Comparison of ENCODE assay signal across 19 cellular contexts in genomic region chr19:45070214-45070613, GRCh38. TPM values are rescaled to one million over a fixed set of nuclear protein-coding genes. Genes with fewer than 3 reads are reported as not detected.
DNase-seq lines count a peak whose midpoint lies in the region; ATAC-seq, FAIRE-seq and TF ChIP-seq lines count a peak whose summit lies in the region.
"Had no signal": no experiment of that assay in that cellular context is flagged by ENCODE, and none has a peak within 500 bp of the region (broad histone marks: within the 10 kb centered on the region; RNA-seq: fewer than 3 reads in every experiment).

No MANE protein-coding gene starts in this region.

- peak overlapping the region; percentile 71 for H3K27ac Mint-ChIP-seq in stimulated activated memory B cell treated with anti-CD40 and anti-IgM and Interleukin-4, amounts not matched to agents 10 μg/mL and 1 μg/mL and 100 μg/mL, for 72 hours

- no peaks in the 10 kb centered on the region for H3K9me3 Mint-ChIP-seq in stimulated activated memory B cell treated with anti-CD40 and anti-IgM and Interleukin-4, amounts not matched to agents 10 μg/mL and 1 μg/mL and 100 μg/mL, for 72 hours
- H3K9me3 Mint-ChIP-seq: CD4-positive, alpha-beta memory T cell had no signal

- H3K79me2 ChIP-seq in DOHH2 (ENCODE audit: control insufficient read depth, low read length): peaks cover 55% of the 10 kb centered on the region
- peaks cover 15% of the 10 kb centered on the region for H3K79me2 ChIP-seq in K562 (ENCODE audit: control insufficient read depth, insufficient read depth, low read length)

- CTCF ChIA-PET in HEK293 (lab: Yijun Ruan, JAX) (interaction anchor here (1.0 kb wide), 1 partner anchor 10 kb away, joined by 6 read pairs; no protein-coding TSS in a partner anchor), K562 (lab: Yijun Ruan, JAX; ENCODE audit: low intra/inter-chr PET ratio) (no interaction called here)

- no peak overlapping the region for H3K9ac ChIP-seq in K562 (ENCODE audit: insufficient read depth in 1 of 2, low read depth in 2 of 2, low read length in 2 of 2)
- H3K9ac ChIP-seq: SK-N-SH had no signal

- H3K9me3 ChIP-seq in DOHH2 (ENCODE audit: control insufficient read depth, insufficient read depth, low read length) (no peaks in the 10 kb centered on the region), HEK293 (ENCODE audit: control insufficient read depth, insufficient read depth, low read depth, low read length) (no peaks in the 10 kb centered on the region), K562 (replicated peaks; ENCODE audit: control insufficient read depth, insufficient read depth, low read depth, low read length) (no peaks in the 10 kb centered on the region), adrenal gland (replicated peaks in 1 of 3) (no peaks in the 10 kb centered on the region)
- H3K9me3 ChIP-seq: HAP-1, SK-N-SH had no signal

- H3K4me3 ChIP-seq in DOHH2 (ENCODE audit: low read length) (no peak overlapping the region), HEK293 (ENCODE audit: low read depth, low read length) (no peak overlapping the region), K562 (no peak overlapping the region), adrenal gland (no peak overlapping the region)
- H3K4me3 ChIP-seq: HAP-1 had no signal

- no peaks in the 10 kb centered on the region for H3K9me1 ChIP-seq in K562 (ENCODE audit: control insufficient read depth, insufficient read depth, low read length)

- no peak for FAIRE-seq in K562 (lab: Jason Lieb, UNC)

- peaks cover 14% of the 10 kb centered on the region for H4K20me1 ChIP-seq in DOHH2 (ENCODE audit: control insufficient read depth, insufficient read depth, low read depth, low read length)
- peaks cover 7% of the 10 kb centered on the region; the same call in 1 of the 2 replicates for H4K20me1 ChIP-seq in K562 (replicated peaks; ENCODE audit: control insufficient read depth, insufficient read depth, low read length)

- TF ChIP-seq POLR2A in K562 (conservative IDR thresholded peaks at IDR 0.05) (no peak), adrenal gland (IDR thresholded peaks at IDR 0.05) (no peak)

- H3K4me1 ChIP-seq in DOHH2 (ENCODE audit: control insufficient read depth, low read length) (peaks cover 49% of the 10 kb centered on the region), HEK293 (ENCODE audit: control insufficient read depth, insufficient read depth, low read length) (no peaks in the 10 kb centered on the region), K562 (replicated peaks in 1 of 2; ENCODE audit: control insufficient read depth in 2 of 2, insufficient read depth in 2 of 2, low read length in 2 of 2) (peaks cover 2 to 37% of the 10 kb centered on the region in 2 experiments; a peak in 2 of 5 replicates), adrenal gland (replicated peaks in 1 of 2) (no peaks in the 10 kb centered on the region)

- H3F3A ChIP-seq in DOHH2 (ENCODE audit: control insufficient read depth, insufficient read depth): peaks cover 22% of the 10 kb centered on the region

- 92% methylated on average over 5 of the region's 6 CpGs for WGBS in K562 (ENCODE audit: insufficient coverage, low coverage, missing lambda C conversion rate)
- 83 to 88% (median 85%) methylated on average over 4 to 6 of the region's 6 CpGs for WGBS in adrenal gland, 4 donors

- DNase-seq in K562 (ENCODE audit: extremely low read depth in 1 of 4, low spot score in 3 of 4) (no peak), adrenal gland (no peak), T-helper 1 cell (no peak)
- DNase-seq: CD4-positive, alpha-beta memory T cell; DMS79 treated with DMSO at 0.1 percent for 48 hours; GDM1; NCI-H1436 treated with DMSO at 0.1 percent for 48 hours; NCI-H345; NCI-H526 treated with DMSO at 0.1 percent for 48 hours; NK-92 treated with Interleukin-12 subunit alpha and Interleukin-12 subunit beta, amount 100 ng/mL, for 24 hours; PC-3; SK-N-SH had no signal

- no peak for TF ChIP-seq EP300 in K562 (IDR thresholded peaks at IDR 0.05; ENCODE audit: low read length)

- no peak for TF ChIP-seq RAD21 in K562 (CRISPR knock-in tag; conservative IDR thresholded peaks at IDR 0.05 in 1 of 2, IDR thresholded peaks at IDR 0.05 in 1 of 2)

- peaks cover 64% of the 10 kb centered on the region for H3K4me1 Mint-ChIP-seq in stimulated activated memory B cell treated with anti-CD40 and anti-IgM and Interleukin-4, amounts not matched to agents 10 μg/mL and 1 μg/mL and 100 μg/mL, for 72 hours

- POLR2A ChIA-PET in HEK293 (lab: Yijun Ruan, JAX) (interaction anchor here (1.6 kb wide), 1 partner anchor 23 kb away, joined by 3 read pairs; the partner anchor contains the start of gene PPP1R37), K562 (lab: Yijun Ruan, JAX) (interaction anchor here (1.8 kb wide), 1 partner anchor 29 kb away, joined by 5 read pairs; no protein-coding TSS in a partner anchor)

- intact Hi-C loops in K562 (cut with micrococcal nuclease) (no loop called here), adrenal gland (cut with DNase I) (no loop called here)

- H3K27ac ChIP-seq in DOHH2 (ENCODE audit: low read depth, low read length) (peak overlapping the region; percentile 5; the same call in 1 of the 2 replicates), HEK293 (ENCODE audit: extremely low read depth, low read depth, low read length) (0 out of 2 replicates have a peak overlapping the region, but pooled peaks have one; percentile 16), K562 (ENCODE audit: extremely low read depth, low read depth, low read length) (no peak overlapping the region), adrenal gland (no peak overlapping the region)

- H3K4me3 Mint-ChIP-seq in stimulated activated memory B cell treated with anti-CD40 and anti-IgM and Interleukin-4, amounts not matched to agents 10 μg/mL and 1 μg/mL and 100 μg/mL, for 72 hours: no peak overlapping the region

- H3K36me3 Mint-ChIP-seq in stimulated activated memory B cell treated with anti-CD40 and anti-IgM and Interleukin-4, amounts not matched to agents 10 μg/mL and 1 μg/mL and 100 μg/mL, for 72 hours: peaks cover 53% of the 10 kb centered on the region

- no peak for TF ChIP-seq CTCF in DOHH2 (IDR thresholded peaks at IDR 0.05; ENCODE audit: low read depth, low read length, poor library complexity, severe bottlenecking)
- no peak for TF ChIP-seq CTCF in HEK293 (tag by site-specific recombination; IDR thresholded peaks at IDR 0.05)
- no peak for TF ChIP-seq CTCF in K562 (IDR thresholded peaks at IDR 0.05 in 2 of 3, conservative IDR thresholded peaks at IDR 0.05 in 1 of 3; ENCODE audit: insufficient read depth in 2 of 3, low read depth in 1 of 3, low read length in 3 of 3)
- TF ChIP-seq CTCF in adrenal gland (IDR thresholded peaks at IDR 0.05): no peak

- ATAC-seq in K562 (no peak), GM19351 (IDR thresholded peaks at IDR 0.05; ENCODE audit: unreplicated experiment) (no peak)
- ATAC-seq in stimulated activated memory B cell treated with anti-CD40 and anti-IgM and Interleukin-4, amounts not matched to agents 10 μg/mL and 1 μg/mL and 100 μg/mL, for 72 hours: no peak
- ATAC-seq: PC-3, Right ventricle myocardium inferior had no signal

- no peaks in the 10 kb centered on the region for H3K27me3 Mint-ChIP-seq in stimulated activated memory B cell treated with anti-CD40 and anti-IgM and Interleukin-4, amounts not matched to agents 10 μg/mL and 1 μg/mL and 100 μg/mL, for 72 hours
- H3K27me3 Mint-ChIP-seq: CD4-positive, alpha-beta memory T cell had no signal

- H2AFZ ChIP-seq in K562 (ENCODE audit: low read depth, low read length): no peak overlapping the region

- BruUV-seq in K562 (replicated peaks; lab: Mats Ljungman, UMichigan): no TSS peak

- H3K4me2 ChIP-seq in DOHH2 (ENCODE audit: low read length) (no peak overlapping the region), K562 (ENCODE audit: insufficient read depth, low read length) (no peak overlapping the region)
- H3K4me2 ChIP-seq: SK-N-SH had no signal

- in situ Hi-C loops in K562 (cut with MboI): no loop called here

- H3K9me2 ChIP-seq in DOHH2 (replicated peaks; ENCODE audit: control insufficient read depth, low read length): no peaks in the 10 kb centered on the region
- H3K9me2 ChIP-seq: SK-N-SH had no signal

- H3K36me3 ChIP-seq in DOHH2 (ENCODE audit: control insufficient read depth, low read length) (peaks cover 84% of the 10 kb centered on the region), HEK293 (ENCODE audit: control insufficient read depth in 2 of 2, insufficient read depth in 1 of 2, low read length in 2 of 2) (peaks cover 27 to 70% of the 10 kb centered on the region in 2 experiments; a peak in 2 of 3 replicates), K562 (ENCODE audit: control insufficient read depth, insufficient read depth, low read length) (peaks cover 71% of the 10 kb centered on the region; the same call in 2 of the 3 replicates), adrenal gland (replicated peaks in 1 of 2) (peaks cover 0 to 62% of the 10 kb centered on the region in 2 donors)

- H3K27me3 ChIP-seq in DOHH2 (ENCODE audit: control insufficient read depth, low read length): no peaks in the 10 kb centered on the region
- no peaks in the 10 kb centered on the region for H3K27me3 ChIP-seq in K562 (ENCODE audit: control insufficient read depth in 2 of 2, insufficient read depth in 2 of 2, low read length in 2 of 2)
- no peaks in the 10 kb centered on the region for H3K27me3 ChIP-seq in adrenal gland

RNA-seq across cellular contexts. Expression of gene ZNF296, which starts 6.1 kb away (rescaled TPM):
- 0.25 and 1.9 TPM in 2 replicates for total RNA-seq in K562 (2011; cell fraction: chromatin; rRNA removed; ENCODE audit: low replicate concordance)
- total RNA-seq in K562 (2011; cell fraction: nucleolus; rRNA removed): 2.4 and 3.5 TPM in 2 replicates
- 0.92 and 1.3 TPM in 2 replicates for total RNA-seq in K562 (2011; cell fraction: nucleoplasm; rRNA removed)
- 1.5 and 2.7 TPM in 2 replicates for total RNA-seq in K562 (2014; rRNA removed)
- total RNA-seq in K562 (2014; rRNA removed; fragmentation: Illumina TruSeq; extraction: Trizol): 0.07 TPM in 1 of 2 replicates, not detected in the other
- total RNA-seq in K562 (2015; rRNA removed; fragmentation: Illumina TruSeq; extraction: Trizol): 0.54 and 0.72 TPM in 2 replicates
- total RNA-seq in K562 (2021): 8.8 and 10.3 TPM in 2 replicates
- polyA plus RNA-seq in K562 (2011; rRNA removed): 0.13 and 0.28 TPM in 2 replicates
- polyA plus RNA-seq in K562 (2011; cell fraction: cytosol; rRNA removed): 0.24 and 1.1 TPM in 2 replicates
- polyA plus RNA-seq in K562 (2011; cell fraction: nucleus; rRNA removed): 0.52 and 1.4 TPM in 2 replicates
- polyA plus RNA-seq in K562 (2012): 3.2 and 3.6 TPM in 2 replicates
- 0.39 and 2.0 TPM in 2 replicates for polyA plus RNA-seq in K562 (2014; fragmentation: Illumina TruSeq; extraction: Trizol)
- under 1 TPM in 1 of 2 experiments, not detected in 1; 0.03 TPM for polyA plus RNA-seq in K562 (2014; fragmentation: Nextera tagmentation; extraction: Ambion mirVana)
- polyA plus RNA-seq in K562 (2014; rRNA removed): 2.0 and 2.4 TPM in 2 replicates
- polyA minus RNA-seq in K562 (2011; rRNA and poly(A)+ RNA removed): 0.11 and 0.21 TPM in 2 replicates
- polyA minus RNA-seq in K562 (2011; cell fraction: cytosol; rRNA and poly(A)+ RNA removed): 2.0 and 3.5 TPM in 2 replicates
- 0.94 and 1.00 TPM in 2 replicates for polyA minus RNA-seq in K562 (2011; cell fraction: nucleus; rRNA and poly(A)+ RNA removed)
- total RNA-seq in adrenal gland: 1 to 10 TPM in 2 of 8 donors, under 1 TPM in 5, not detected in 1; 0.55 to 1.3 (median 0.70) TPM
- polyA plus RNA-seq in adrenal gland: 10 to 100 TPM in 1 of 3 donors, 1 to 10 TPM in 1, not detected in 1; 2.5 to 13.2 TPM
- total RNA-seq: HT1080 had no signal

RNA-seq across cellular contexts. Expression of gene GEMIN7, which starts 8.8 kb away (rescaled TPM):
- 22.7 and 62.8 TPM in 2 replicates for total RNA-seq in K562 (2011; cell fraction: chromatin; rRNA removed; ENCODE audit: low replicate concordance)
- total RNA-seq in K562 (2011; cell fraction: nucleolus; rRNA removed): 37.2 and 43.2 TPM in 2 replicates
- 26.5 and 32.7 TPM in 2 replicates for total RNA-seq in K562 (2011; cell fraction: nucleoplasm; rRNA removed)
- total RNA-seq in K562 (2014; rRNA removed) (54.9 and 62.7 TPM in 2 replicates), K562 (2014; rRNA removed; fragmentation: Illumina TruSeq; extraction: Trizol) (31.3 and 33.0 TPM in 2 replicates), K562 (2015; rRNA removed; fragmentation: Illumina TruSeq; extraction: Trizol) (39.5 and 42.3 TPM in 2 replicates), K562 (2021) (60.7 and 62.6 TPM in 2 replicates), adrenal gland (10 to 100 TPM in 6 of 8 donors, 1 to 10 TPM in 2; 4.0 to 22.0 (median 14.5) TPM)
- polyA plus RNA-seq in K562 (2011; rRNA removed) (23.1 and 32.5 TPM in 2 replicates), K562 (2014; fragmentation: Illumina TruSeq; extraction: Trizol) (32.6 and 50.6 TPM in 2 replicates), K562 (2014; fragmentation: Nextera tagmentation; extraction: Ambion mirVana) (100 to 1,000 TPM in 1 of 2 experiments, 10 to 100 TPM in 1; 84.9 to 124 TPM), K562 (2014; rRNA removed) (49.6 and 57.5 TPM in 2 replicates), adrenal gland (10 to 100 TPM; 11.3 to 29.0 (median 23.9) TPM)
- 41.8 and 86.0 TPM in 2 replicates for polyA plus RNA-seq in K562 (2011; cell fraction: cytosol; rRNA removed)
- polyA plus RNA-seq in K562 (2011; cell fraction: nucleus; rRNA removed): 34.9 and 43.7 TPM in 2 replicates
- 41.3 and 54.9 TPM in 2 replicates for polyA plus RNA-seq in K562 (2012)
- 5.7 and 7.6 TPM in 2 replicates for polyA minus RNA-seq in K562 (2011; rRNA and poly(A)+ RNA removed)
- 17.8 and 23.9 TPM in 2 replicates for polyA minus RNA-seq in K562 (2011; cell fraction: cytosol; rRNA and poly(A)+ RNA removed)
- 7.9 and 11.3 TPM in 2 replicates for polyA minus RNA-seq in K562 (2011; cell fraction: nucleus; rRNA and poly(A)+ RNA removed)

RNA-seq across cellular contexts. Expression of gene PPP1R37, which starts 22.8 kb away (rescaled TPM):
- total RNA-seq in K562 (2011; cell fraction: chromatin; rRNA removed; ENCODE audit: low replicate concordance): 32.7 and 64.0 TPM in 2 replicates
- total RNA-seq in K562 (2011; cell fraction: nucleolus; rRNA removed): 49.9 and 53.4 TPM in 2 replicates
- total RNA-seq in K562 (2011; cell fraction: nucleoplasm; rRNA removed): 37.0 and 42.9 TPM in 2 replicates
- total RNA-seq in K562 (2014; rRNA removed): 20.3 and 38.6 TPM in 2 replicates
- 3.1 and 3.5 TPM in 2 replicates for total RNA-seq in K562 (2014; rRNA removed; fragmentation: Illumina TruSeq; extraction: Trizol)
- total RNA-seq in K562 (2015; rRNA removed; fragmentation: Illumina TruSeq; extraction: Trizol): 7.9 and 8.4 TPM in 2 replicates
- 16.4 and 17.6 TPM in 2 replicates for total RNA-seq in K562 (2021)
- 7.3 and 8.0 TPM in 2 replicates for polyA plus RNA-seq in K562 (2011; rRNA removed)
- 7.1 and 13.5 TPM in 2 replicates for polyA plus RNA-seq in K562 (2011; cell fraction: cytosol; rRNA removed)
- 51.3 and 83.8 TPM in 2 replicates for polyA plus RNA-seq in K562 (2011; cell fraction: nucleus; rRNA removed)
- 18.5 and 23.4 TPM in 2 replicates for polyA plus RNA-seq in K562 (2012)
- 2.7 and 5.0 TPM in 2 replicates for polyA plus RNA-seq in K562 (2014; fragmentation: Illumina TruSeq; extraction: Trizol)
- polyA plus RNA-seq in K562 (2014; fragmentation: Nextera tagmentation; extraction: Ambion mirVana): under 1 TPM; 0.04 to 0.10 TPM
- polyA plus RNA-seq in K562 (2014; rRNA removed): 19.9 and 22.0 TPM in 2 replicates
- polyA minus RNA-seq in K562 (2011; rRNA and poly(A)+ RNA removed): 4.4 and 5.2 TPM in 2 replicates
- polyA minus RNA-seq in K562 (2011; cell fraction: cytosol; rRNA and poly(A)+ RNA removed): 4.8 and 13.3 TPM in 2 replicates
- 14.3 and 14.8 TPM in 2 replicates for polyA minus RNA-seq in K562 (2011; cell fraction: nucleus; rRNA and poly(A)+ RNA removed)
- total RNA-seq in adrenal gland: 10 to 100 TPM; 39.6 to 86.7 (median 55.7) TPM
- 100 to 1,000 TPM in 1 of 3 donors, 10 to 100 TPM in 2; 16.4 to 244 (median 45.4) TPM for polyA plus RNA-seq in adrenal gland

RNA-seq across cellular contexts. Expression of gene CLASRP, which starts 31.4 kb away (rescaled TPM):
- 297 and 460 TPM in 2 replicates for total RNA-seq in K562 (2011; cell fraction: chromatin; rRNA removed; ENCODE audit: low replicate concordance)
- total RNA-seq in K562 (2011; cell fraction: nucleolus; rRNA removed): 224 and 226 TPM in 2 replicates
- 233 and 263 TPM in 2 replicates for total RNA-seq in K562 (2011; cell fraction: nucleoplasm; rRNA removed)
- 56.7 and 74.5 TPM in 2 replicates for total RNA-seq in K562 (2014; rRNA removed)
- total RNA-seq in K562 (2014; rRNA removed; fragmentation: Illumina TruSeq; extraction: Trizol): 31.1 and 34.6 TPM in 2 replicates
- total RNA-seq in K562 (2015; rRNA removed; fragmentation: Illumina TruSeq; extraction: Trizol): 46.4 and 46.7 TPM in 2 replicates
- 81.6 and 86.3 TPM in 2 replicates for total RNA-seq in K562 (2021)
- 34.4 and 55.3 TPM in 2 replicates for polyA plus RNA-seq in K562 (2011; rRNA removed)
- polyA plus RNA-seq in K562 (2011; cell fraction: cytosol; rRNA removed): 18.3 and 19.8 TPM in 2 replicates
- polyA plus RNA-seq in K562 (2011; cell fraction: nucleus; rRNA removed): 277 and 310 TPM in 2 replicates
- polyA plus RNA-seq in K562 (2012): 71.3 and 94.7 TPM in 2 replicates
- polyA plus RNA-seq in K562 (2014; fragmentation: Illumina TruSeq; extraction: Trizol): 44.0 and 45.2 TPM in 2 replicates
- 1 to 10 TPM in 1 of 2 experiments, under 1 TPM in 1; 0.94 to 1.2 TPM for polyA plus RNA-seq in K562 (2014; fragmentation: Nextera tagmentation; extraction: Ambion mirVana)
- 72.2 and 80.0 TPM in 2 replicates for polyA plus RNA-seq in K562 (2014; rRNA removed)
- polyA minus RNA-seq in K562 (2011; rRNA and poly(A)+ RNA removed): 25.8 and 29.7 TPM in 2 replicates
- polyA minus RNA-seq in K562 (2011; cell fraction: cytosol; rRNA and poly(A)+ RNA removed): 18.8 and 19.3 TPM in 2 replicates
- 39.9 and 51.1 TPM in 2 replicates for polyA minus RNA-seq in K562 (2011; cell fraction: nucleus; rRNA and poly(A)+ RNA removed)
- total RNA-seq in adrenal gland: 100 to 1,000 TPM in 1 of 8 donors, 10 to 100 TPM in 7; 22.6 to 137 (median 64.7) TPM
- 100 to 1,000 TPM in 2 of 3 donors, 10 to 100 TPM in 1; 39.8 to 730 (median 246) TPM for polyA plus RNA-seq in adrenal gland

Comparison
In these comparisons a context has a peak if more than half of its experiments do, and no peak if none do; other contexts are left out.
1. H3K27ac ChIP-seq: peak in DOHH2 (single experiment) and HEK293 (single experiment); none in K562 (single experiment) and adrenal gland (0 of 5).